Comparison of ENCODE assay signal across 26 cellular contexts in the genomic region with DNA sequence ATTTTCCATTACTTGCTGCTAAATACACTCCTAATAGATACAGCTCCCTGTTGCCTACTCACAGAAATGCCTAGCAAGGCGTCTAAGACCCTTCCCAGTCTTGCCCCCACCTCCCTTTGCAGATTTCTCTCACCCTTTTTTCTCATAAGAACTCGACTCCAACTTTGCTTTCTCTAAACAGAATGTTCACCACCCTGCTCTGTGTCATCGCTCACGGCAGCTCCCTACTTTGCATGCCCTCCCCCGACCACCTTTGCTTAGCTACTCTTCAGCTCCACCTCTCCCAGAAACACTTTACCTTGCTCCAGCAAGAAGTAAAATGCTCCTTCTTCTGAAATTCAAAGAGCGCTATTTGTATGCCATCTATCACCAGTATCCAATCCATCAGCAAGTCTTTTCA. TPM values are rescaled to one million over a fixed set of nuclear protein-coding genes. Genes with fewer than 3 reads are reported as not detected.
DNase-seq lines count a peak whose midpoint lies in the region; ATAC-seq and TF ChIP-seq lines count a peak whose summit lies in the region.
"Had no signal": no experiment of that assay in that cellular context is flagged by ENCODE, and none has a peak within 500 bp of the region (broad histone marks: within the 10 kb centered on the region; RNA-seq: fewer than 3 reads in every experiment).

No MANE protein-coding gene starts in this region.

- H3K27me3 Mint-ChIP-seq in GM23338 (ENCODE audit: insufficient read depth, low read depth, poor library complexity) (peaks cover 1% of the 10 kb centered on the region), WTC11 (ENCODE audit: low read depth) (no peaks in the 10 kb centered on the region)

- TF ChIP-seq CTCF in GM23338 (conservative IDR thresholded peaks at IDR 0.05; ENCODE audit: low read depth in 2 of 2) (no peak), WTC11 (IDR thresholded peaks at IDR 0.05) (no peak), transverse colon (IDR thresholded peaks at IDR 0.05) (no peak), lower leg skin (IDR thresholded peaks at IDR 0.05) (no peak)

- H4K20me1 ChIP-seq in GM23338 (replicated peaks; ENCODE audit: insufficient read depth): no peaks in the 10 kb centered on the region
- H4K20me1 ChIP-seq: BLaER1 treated with 17β-estradiol and CSF1 and Interleukin-3, amounts not matched to agents 10 nM and 100 nM had no signal

- H3K4me1 ChIP-seq in GM23338 (ENCODE audit: insufficient read depth): no peaks in the 10 kb centered on the region
- H3K4me1 ChIP-seq in transverse colon: no peaks in the 10 kb centered on the region
- H3K4me1 ChIP-seq: A549; BLaER1 treated with 17β-estradiol and CSF1 and Interleukin-3, amounts not matched to agents 10 nM and 100 nM; HAP-1; Peyer's patch had no signal

- no peak overlapping the region for H3K4me2 ChIP-seq in GM23338
- H3K4me2 ChIP-seq: A549; BLaER1 treated with 17β-estradiol and CSF1 and Interleukin-3, amounts not matched to agents 10 nM and 100 nM had no signal

- H3K9me3 Mint-ChIP-seq in GM23338: no peaks in the 10 kb centered on the region
- no peaks in the 10 kb centered on the region for H3K9me3 Mint-ChIP-seq in WTC11
- H3K9me3 Mint-ChIP-seq: CD4-positive, alpha-beta memory T cell had no signal

- TF ChIP-seq EP300 in transverse colon (IDR thresholded peaks at IDR 0.05; ENCODE audit: low read depth): no peak

- in situ Hi-C loops in transverse colon (cut with MboI; ENCODE audit: low pct_ligation_motif_present in 1 of 4, low pct_unique_long_range_greater_than_20kb in 1 of 4, low sequenced_read_pairs in 3 of 4): no loop called here

- peak overlapping the region; percentile 17; the same call in 1 of the 2 replicates for H3K27ac Mint-ChIP-seq in GM23338
- H3K27ac Mint-ChIP-seq in WTC11: peak overlapping the region; percentile 7; the same call in 1 of the 2 replicates
- H3K27ac Mint-ChIP-seq: HFFc6 had no signal

- WGBS in transverse colon (ENCODE audit: low coverage in 1 of 2), 2 donors: 70 to 87% methylated on average over 4 to 6 of the region's 6 CpGs
- 77 to 80% methylated on average over 6 of the region's 6 CpGs for WGBS in lower leg skin, 2 donors

- POLR2A ChIA-PET in WTC11 (lab: Charles Lee): no interaction called here

- H3F3A ChIP-seq in GM23338 (replicated peaks; ENCODE audit: low read depth): no peaks in the 10 kb centered on the region

- H3K9me3 ChIP-seq in transverse colon: no peaks in the 10 kb centered on the region
- H3K9me3 ChIP-seq: A549; BLaER1 treated with 17β-estradiol and CSF1 and Interleukin-3, amounts not matched to agents 10 nM and 100 nM; HAP-1; MG63; Peyer's patch had no signal

- H3K36me3 Mint-ChIP-seq in GM23338 (ENCODE audit: low read depth) (no peaks in the 10 kb centered on the region), WTC11 (no peaks in the 10 kb centered on the region)
- H3K36me3 Mint-ChIP-seq: CD4-positive, alpha-beta memory T cell had no signal

- H3K27ac ChIP-seq in GM23338 (ENCODE audit: low read depth): no peak overlapping the region
- peak overlapping the region in 1 of 4 donors; percentile 41 for H3K27ac ChIP-seq in transverse colon
- H3K27ac ChIP-seq: A549; BLaER1 treated with 17β-estradiol and CSF1 and Interleukin-3, amounts not matched to agents 10 nM and 100 nM; GM23248; Peyer's patch; SK-N-MC had no signal

- H3K36me3 ChIP-seq in GM23338 (ENCODE audit: insufficient read depth): no peaks in the 10 kb centered on the region
- no peaks in the 10 kb centered on the region for H3K36me3 ChIP-seq in transverse colon
- H3K36me3 ChIP-seq: BLaER1 treated with 17β-estradiol and CSF1 and Interleukin-3, amounts not matched to agents 10 nM and 100 nM; HAP-1; MG63; Peyer's patch had no signal

- H3K4me3 Mint-ChIP-seq in GM23338 (no peak overlapping the region), WTC11 (no peak overlapping the region)
- H3K4me3 Mint-ChIP-seq: CD4-positive, alpha-beta memory T cell; HFFc6 had no signal

- CTCF ChIA-PET in WTC11 (lab: Charles Lee): no interaction called here

- no peaks in the 10 kb centered on the region for H3K9me2 ChIP-seq in GM23338 (ENCODE audit: insufficient read depth)

- H3K79me2 ChIP-seq in GM23338 (replicated peaks; ENCODE audit: insufficient read depth): no peaks in the 10 kb centered on the region

- H3K4me1 Mint-ChIP-seq in GM23338: peaks cover 10% of the 10 kb centered on the region
- H3K4me1 Mint-ChIP-seq in WTC11: peaks cover 14% of the 10 kb centered on the region
- H3K4me1 Mint-ChIP-seq: CD4-positive, alpha-beta memory T cell had no signal

- no peak for TF ChIP-seq POLR2A in transverse colon (IDR thresholded peaks at IDR 0.05)
- no peak for TF ChIP-seq POLR2A in lower leg skin (IDR thresholded peaks at IDR 0.05)

- DNase-seq in GM23338 (ENCODE audit: low spot score) (no peak), WTC11 (ENCODE audit: low spot score) (no peak), transverse colon (peak; percentile 32), pons (ENCODE audit: low spot score) (no peak), lower leg skin (ENCODE audit: low spot score in 2 of 2) (no peak)
- DNase-seq: AML-193; CD4-positive, alpha-beta memory T cell; COR-L47; DMS53; GM23248; HFFc6; KBM-7; MG63; NCI-H2029 treated with DMSO at 0.1 percent for 48 hours; NCI-H226; NCI-H510A; OCI-M1; Peyer's patch; SIG-M5; SW 1271 had no signal

- ATAC-seq in GM18502 (IDR thresholded peaks at IDR 0.05; ENCODE audit: poor library complexity, unreplicated experiment): peak; percentile 46
- no peak for ATAC-seq in GM23338
- no peak; the same call in 1 of the 2 replicates for ATAC-seq in WTC11
- no peak for ATAC-seq in GM18517 (IDR thresholded peaks at IDR 0.05; ENCODE audit: unreplicated experiment)
- ATAC-seq: A549 had no signal

- no peaks in the 10 kb centered on the region for H3K27me3 ChIP-seq in GM23338 (ENCODE audit: insufficient read depth)
- H3K27me3 ChIP-seq in transverse colon: no peaks in the 10 kb centered on the region
- H3K27me3 ChIP-seq: BLaER1 treated with 17β-estradiol and CSF1 and Interleukin-3, amounts not matched to agents 10 nM and 100 nM; Peyer's patch had no signal

- peak overlapping the region; percentile 93; the same call in 1 of the 2 replicates for H2AFZ ChIP-seq in GM23338
- H2AFZ ChIP-seq: GM23248 had no signal

- H3K4me3 ChIP-seq in GM23338 (no peak overlapping the region), transverse colon (no peak overlapping the region), lower leg skin (ENCODE audit: low read depth, poor library complexity, severe bottlenecking) (no peak overlapping the region)
- H3K4me3 ChIP-seq: A549; BLaER1 treated with 17β-estradiol and CSF1 and Interleukin-3, amounts not matched to agents 10 nM and 100 nM; GM23248; HAP-1; MG63; Peyer's patch; SK-N-MC had no signal

- intact Hi-C loops in transverse colon (cut with DNase I; ENCODE audit: low total_unique reads) (no loop called here), lower leg skin (cut with DNase I; ENCODE audit: low total_unique reads) (no loop called here)

TF ChIP-seq in GM23338, 12 proteins besides CTCF, POLR2A, EP300 and RAD21 (continues in another document):
- TF ChIP-seq POLR2AphosphoS5 (IDR thresholded peaks at IDR 0.05; ENCODE audit: low read depth) (no peak), STAT1 (IDR thresholded peaks at IDR 0.05; ENCODE audit: unreplicated experiment) (no peak), EZH2phosphoT487 (IDR thresholded peaks at IDR 0.05; ENCODE audit: unreplicated experiment) (no peak)

TF ChIP-seq in WTC11, 78 proteins besides CTCF, POLR2A, EP300 and RAD21 (continues in another document):
- TF ChIP-seq, protein P1, sequence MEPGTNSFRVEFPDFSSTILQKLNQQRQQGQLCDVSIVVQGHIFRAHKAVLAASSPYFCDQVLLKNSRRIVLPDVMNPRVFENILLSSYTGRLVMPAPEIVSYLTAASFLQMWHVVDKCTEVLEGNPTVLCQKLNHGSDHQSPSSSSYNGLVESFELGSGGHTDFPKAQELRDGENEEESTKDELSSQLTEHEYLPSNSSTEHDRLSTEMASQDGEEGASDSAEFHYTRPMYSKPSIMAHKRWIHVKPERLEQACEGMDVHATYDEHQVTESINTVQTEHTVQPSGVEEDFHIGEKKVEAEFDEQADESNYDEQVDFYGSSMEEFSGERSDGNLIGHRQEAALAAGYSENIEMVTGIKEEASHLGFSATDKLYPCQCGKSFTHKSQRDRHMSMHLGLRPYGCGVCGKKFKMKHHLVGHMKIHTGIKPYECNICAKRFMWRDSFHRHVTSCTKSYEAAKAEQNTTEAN (CRISPR knock-in tag; IDR thresholded peaks at IDR 0.05): no peak
- TF ChIP-seq CREM (CRISPR knock-in tag; IDR thresholded peaks at IDR 0.05) (no peak), SMAD4 (CRISPR knock-in tag; IDR thresholded peaks at IDR 0.05) (no peak), FOXK1 (CRISPR knock-in tag; IDR thresholded peaks at IDR 0.05) (no peak), JAZF1 (CRISPR knock-in tag; IDR thresholded peaks at IDR 0.05) (no peak), MYBL2 (CRISPR knock-in tag; IDR thresholded peaks at IDR 0.05) (no peak)
- TF ChIP-seq, protein P2, sequence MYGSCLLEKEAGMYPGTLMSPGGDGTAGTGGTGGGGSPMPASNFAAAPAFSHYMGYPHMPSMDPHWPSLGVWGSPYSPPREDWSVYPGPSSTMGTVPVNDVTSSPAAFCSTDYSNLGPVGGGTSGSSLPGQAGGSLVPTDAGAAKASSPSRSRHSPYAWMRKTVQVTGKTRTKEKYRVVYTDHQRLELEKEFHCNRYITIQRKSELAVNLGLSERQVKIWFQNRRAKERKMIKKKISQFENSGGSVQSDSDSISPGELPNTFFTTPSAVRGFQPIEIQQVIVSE (CRISPR knock-in tag; IDR thresholded peaks at IDR 0.05; ENCODE audit: borderline replicate concordance): no peak
- TF ChIP-seq, protein P3, sequence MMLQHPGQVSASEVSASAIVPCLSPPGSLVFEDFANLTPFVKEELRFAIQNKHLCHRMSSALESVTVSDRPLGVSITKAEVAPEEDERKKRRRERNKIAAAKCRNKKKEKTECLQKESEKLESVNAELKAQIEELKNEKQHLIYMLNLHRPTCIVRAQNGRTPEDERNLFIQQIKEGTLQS (CRISPR knock-in tag; conservative IDR thresholded peaks at IDR 0.05): no peak

RNA-seq across cellular contexts. Expression of a gene that starts 15.2 kb away (rescaled TPM):
- 0.21 TPM in 1 of 2 replicates, not detected in the other for total RNA-seq in GM23338 (2014; rRNA removed; shearing (Covaris generic))
- 0.11 TPM in 1 of 2 replicates, not detected in the other for polyA plus RNA-seq in GM23338 (2016; fragmentation: Nextera tagmentation; extraction: Ambion mirVana)
- total RNA-seq in WTC11 (2021) (not detected in 3 replicates), transverse colon (not detected), lower leg skin (not detected)
- total RNA-seq: HFFc6, Peyer's patch had no signal
- polyA plus RNA-seq: A549, GM23248 had no signal
